In the genomic region with DNA sequence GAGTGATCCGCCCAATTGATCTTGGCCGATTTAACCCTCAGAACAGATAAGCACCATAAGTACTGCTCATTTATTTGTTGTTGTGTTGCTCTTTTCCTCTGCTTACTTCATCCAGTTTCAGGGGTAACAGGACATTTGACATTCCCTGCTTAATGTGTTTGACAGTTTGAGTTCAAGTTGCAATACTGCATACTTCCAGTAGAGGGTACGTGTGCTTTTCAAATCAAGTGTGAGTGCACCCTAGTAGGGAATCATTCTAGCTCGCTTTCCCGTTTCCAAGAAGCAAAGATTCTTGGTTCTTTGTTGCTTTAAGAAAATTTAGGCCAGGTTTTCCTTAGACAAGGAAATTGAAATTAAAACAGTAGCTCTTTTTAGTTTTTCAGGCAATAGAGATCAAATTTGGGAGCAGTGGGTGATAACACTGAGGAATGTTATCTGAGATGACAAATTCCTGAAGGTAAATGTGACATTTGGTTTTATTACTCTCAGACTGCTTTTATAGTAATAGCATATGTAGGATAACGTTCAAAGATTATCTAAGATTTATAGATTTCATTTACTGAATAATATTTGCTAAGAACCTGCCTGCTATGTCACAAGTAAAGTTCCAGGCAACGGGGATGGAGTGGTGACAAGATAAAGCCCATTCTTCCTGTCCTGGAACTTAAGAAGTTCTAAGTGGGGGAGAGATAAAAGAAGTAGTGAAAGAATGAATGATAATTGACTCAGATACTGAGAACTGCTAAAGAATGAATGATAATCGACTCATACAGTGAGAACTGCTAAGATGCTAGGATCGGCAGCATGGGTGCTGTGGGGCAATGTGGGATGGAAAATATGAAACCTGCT, we compare ENCODE assay signal across 8 cellular contexts.
DNase-seq lines count a peak whose midpoint lies in the region; ATAC-seq lines count a peak whose summit lies in the region.

No MANE protein-coding gene starts in this region.

- peak; percentile 63 for DNase-seq in CD1c-positive myeloid dendritic cell (ENCODE audit: extremely low spot score)
- DNase-seq in NCI-H82 (lab: John Stamatoyannopoulos, UW), result peak; percentile 71
- peak; percentile 68 for DNase-seq in dedifferentiated amniotic fluid mesenchymal stem cell (ENCODE audit: extremely low spot score)
- DNase-seq in lung microvascular endothelial cell (ENCODE audit: low read depth in 2 of 2), result peak; percentile 70 to 72
- no peak for DNase-seq in activated naive CD4-positive, alpha-beta T cell treated with Interleukin-2 at 50 U/mL for 16 hours

- ATAC-seq in GM18858 (IDR thresholded peaks at IDR 0.05; ENCODE audit: unreplicated experiment) (peak; percentile 57), HG03175 (IDR thresholded peaks at IDR 0.05; ENCODE audit: unreplicated experiment) (peak; percentile 70), GM21737 (IDR thresholded peaks at IDR 0.05; ENCODE audit: unreplicated experiment) (no peak)
